In genomic region chr2:127177617-127178278, GRCh38 we compare ENCODE assay signal across 18 cellular contexts. TPM values are rescaled to one million over a fixed set of nuclear protein-coding genes. Genes with fewer than 3 reads are reported as not detected.
"Had no signal": no experiment of that assay in that cellular context is flagged by ENCODE, and none has a peak within 500 bp of the region (broad histone marks: within the 10 kb centered on the region; RNA-seq: fewer than 3 reads in every experiment).

No MANE protein-coding gene starts in this region.

- H3K9ac ChIP-seq: parathyroid adenoma had no signal

- H3K4me3 ChIP-seq: body of pancreas, gastroesophageal sphincter, heart right ventricle had no signal

- DNase-seq: activated CD4-positive, alpha-beta T cell treated with anti-CD3 and anti-CD28 coated beads, Interleukin-2, amount 10 ng/mL, durations not matched to agents 7 days and 5 days; activated CD8-positive, alpha-beta memory T cell treated with anti-CD3 and anti-CD28 coated beads, Interleukin-2, amount 50 U/mL, for 48 hours; activated naive CD8-positive, alpha-beta T cell treated with anti-CD3 and anti-CD28 coated beads for 36 hours; activated T-cell treated with anti-CD3 and anti-CD28 coated beads, Interleukin-2, amount 50 U/mL, for 48 hours; caudate nucleus; heart right ventricle; immature natural killer cell; stimulated activated CD4-positive, alpha-beta T cell treated with anti-CD3 and anti-CD28 coated beads, Interleukin-12 subunit alpha, Interleukin-12 subunit beta, amount 100 ng/mL, for 4 hours; stimulated activated CD4-positive, alpha-beta T cell treated with anti-CD3 and anti-CD28 coated beads, Interleukin-1b, Interleukin-23, amount 100 ng/mL, for 48 hours; stimulated activated CD8-positive, alpha-beta memory T cell treated with anti-CD3 and anti-CD28 coated beads, Interleukin-4, amount 100 ng/mL, for 48 hours; stimulated activated naive CD4-positive, alpha-beta T cell had no signal

- H3K27ac ChIP-seq: neutrophil, parathyroid adenoma had no signal

- ATAC-seq: body of pancreas; esophagus mucosa; natural killer cell treated with Interleukin-12 subunit alpha and Interleukin-12 subunit beta and Interleukin-15 and Interleukin-18, amount 100 ng/mL, for 72 hours had no signal

- H3K27me3 ChIP-seq: body of pancreas, gastroesophageal sphincter, neutrophil had no signal

- H3K36me3 ChIP-seq: gastroesophageal sphincter, heart right ventricle, neutrophil had no signal

- H3K9me3 ChIP-seq: body of pancreas, neutrophil had no signal

- H3K4me1 ChIP-seq: body of pancreas, parathyroid adenoma had no signal

RNA-seq across cellular contexts. Expression of gene CYP27C1, which starts 42.4 kb away (rescaled TPM):
- total RNA-seq: activated CD4-positive, alpha-beta T cell treated with anti-CD3 and anti-CD28 coated beads, Interleukin-2, amount 10 ng/mL, durations not matched to agents 7 days and 5 days; activated naive CD8-positive, alpha-beta T cell treated with anti-CD3 and anti-CD28 coated beads for 36 hours; natural killer cell treated with Interleukin-12 subunit alpha and Interleukin-12 subunit beta and Interleukin-15 and Interleukin-18, amount 100 ng/mL, for 72 hours; T-helper 1 cell treated with Interleukin-12 subunit alpha and Interleukin-12 subunit beta and Interleukin-4 antibody, amounts not matched to agents 30 ng/mL and 1 ng/mL, for 36 hours had no signal
